25 cellular contexts compared by ENCODE assay signal in genomic region chr11:67633758-67634365, GRCh38. TPM values are rescaled to one million over a fixed set of nuclear protein-coding genes. Genes with fewer than 3 reads are reported as not detected.
DNase-seq lines count a peak whose midpoint lies in the region; ATAC-seq, FAIRE-seq and TF ChIP-seq lines count a peak whose summit lies in the region.
"Had no signal": no experiment of that assay in that cellular context is flagged by ENCODE, and none has a peak within 500 bp of the region (broad histone marks: within the 10 kb centered on the region; RNA-seq: fewer than 3 reads in every experiment).

No MANE protein-coding gene starts in this region.

- peak overlapping the region; percentile 33 for H3K27ac Mint-ChIP-seq in stimulated activated naive B cell treated with anti-CD40 and anti-IgM and Interleukin-4, amounts not matched to agents 10 μg/mL and 1 μg/mL and 100 μg/mL, for 72 hours
- H3K27ac Mint-ChIP-seq: activated naive CD8-positive, alpha-beta T cell treated with anti-CD3 and anti-CD28 coated beads, Interleukin-2, amount 50 U/mL, for 24 hours; stimulated activated naive CD8-positive, alpha-beta T cell treated with anti-CD3 and anti-CD28 coated beads, Interleukin-15, Interleukin-2, amounts not matched to agents 100 ng/mL and 50 ng/mL, for 24 hours; type B pancreatic cell had no signal

- no peak for FAIRE-seq in kidney (lab: Jason Lieb, UNC)

- no peaks in the 10 kb centered on the region for H3K36me3 ChIP-seq in kidney (ENCODE audit: control insufficient read depth in 1 of 2, insufficient read depth in 2 of 2, low read length in 2 of 2)
- H3K36me3 ChIP-seq: brain microvascular endothelial cell, heart right ventricle had no signal

- ATAC-seq in stimulated activated naive B cell treated with anti-CD40 and anti-IgM and Interleukin-4, amounts not matched to agents 10 μg/mL and 1 μg/mL and 100 μg/mL, for 72 hours (replicated peaks): no peak
- ATAC-seq: activated CD4-positive, CD25-positive, alpha-beta regulatory T cell treated with anti-CD3 and anti-CD28 coated beads, Interleukin-2, amount 50 U/mL, for 24 hours; activated naive CD8-positive, alpha-beta T cell treated with anti-CD3 and anti-CD28 coated beads, Interleukin-2, amount 50 U/mL, for 24 hours; heart right ventricle; SK-N-SH treated with all-trans-retinoic acid at 6 μM for 48 hours had no signal

- H3K4me1 ChIP-seq in kidney (ENCODE audit: control insufficient read depth in 1 of 2, insufficient read depth in 1 of 2, low read depth in 1 of 2, low read length in 2 of 2): peaks cover 6 to 20% of the 10 kb centered on the region in 2 donors

- H3K4me3 Mint-ChIP-seq in stimulated activated naive B cell treated with anti-CD40 and anti-IgM and Interleukin-4, amounts not matched to agents 10 μg/mL and 1 μg/mL and 100 μg/mL, for 72 hours: no peak overlapping the region
- H3K4me3 Mint-ChIP-seq: activated naive CD8-positive, alpha-beta T cell treated with anti-CD3 and anti-CD28 coated beads, Interleukin-2, amount 50 U/mL, for 24 hours; stimulated activated naive CD8-positive, alpha-beta T cell treated with anti-CD3 and anti-CD28 coated beads, Interleukin-15, Interleukin-2, amounts not matched to agents 100 ng/mL and 50 ng/mL, for 24 hours; type B pancreatic cell had no signal

- H3K9me3 Mint-ChIP-seq in stimulated activated naive B cell treated with anti-CD40 and anti-IgM and Interleukin-4, amounts not matched to agents 10 μg/mL and 1 μg/mL and 100 μg/mL, for 72 hours: no peaks in the 10 kb centered on the region
- H3K9me3 Mint-ChIP-seq: activated naive CD8-positive, alpha-beta T cell treated with anti-CD3 and anti-CD28 coated beads, Interleukin-2, amount 50 U/mL, for 24 hours; stimulated activated naive CD8-positive, alpha-beta T cell treated with anti-CD3 and anti-CD28 coated beads, Interleukin-15, Interleukin-2, amounts not matched to agents 100 ng/mL and 50 ng/mL, for 24 hours; type B pancreatic cell had no signal

- H3K4me3 ChIP-seq in kidney (ENCODE audit: low read length in 2 of 2): no peak overlapping the region
- H3K4me3 ChIP-seq: coronary artery, heart right ventricle had no signal

- TF ChIP-seq CTCF in VCaP (conservative IDR thresholded peaks at IDR 0.05): no peak
- TF ChIP-seq CTCF in kidney (IDR thresholded peaks at IDR 0.05; ENCODE audit: borderline replicate concordance, extremely low read depth, insufficient read depth): no peak

- no peaks in the 10 kb centered on the region for H3K36me3 Mint-ChIP-seq in stimulated activated naive B cell treated with anti-CD40 and anti-IgM and Interleukin-4, amounts not matched to agents 10 μg/mL and 1 μg/mL and 100 μg/mL, for 72 hours
- H3K36me3 Mint-ChIP-seq: type B pancreatic cell had no signal

- DNase-seq in kidney (peak; percentile 67), NCI-H446 treated with DMSO at 0.1 percent for 48 hours (lab: John Stamatoyannopoulos, UW) (no peak), activated T-cell treated with anti-CD3 and anti-CD28 coated beads for 4 hours (no peak)
- DNase-seq in stimulated activated naive B cell treated with anti-CD40 and anti-IgM and Interleukin-4, amounts not matched to agents 10 μg/mL and 1 μg/mL and 100 μg/mL, for 72 hours: no peak
- DNase-seq: activated CD8-positive, alpha-beta memory T cell treated with anti-CD3 and anti-CD28 coated beads for 24 hours; activated naive CD8-positive, alpha-beta T cell treated with anti-CD3 and anti-CD28 coated beads, Interleukin-2, amount 50 U/mL, for 24 hours; AML-193; brain microvascular endothelial cell; GOT3; Kasumi-1; mammary epithelial cell; NCI-H1048; NCI-H2029 treated with DMSO at 0.1 percent for 48 hours; T1000 had no signal

- no peaks in the 10 kb centered on the region for H3K9me3 ChIP-seq in kidney (ENCODE audit: control insufficient read depth in 1 of 2, low read length in 2 of 2)
- H3K9me3 ChIP-seq: Caco-2, heart right ventricle had no signal

- H3K9ac ChIP-seq in kidney (ENCODE audit: low read length in 2 of 2): no peak overlapping the region
- H3K9ac ChIP-seq: parathyroid adenoma had no signal

- peak overlapping the region; percentile 96 for H3K27ac ChIP-seq in VCaP
- no peak overlapping the region for H3K27ac ChIP-seq in kidney (ENCODE audit: low read depth in 2 of 2, low read length in 2 of 2)
- H3K27ac ChIP-seq: brain microvascular endothelial cell, coronary artery, heart right ventricle, parathyroid adenoma had no signal

- peaks cover 13 to 26% of the 10 kb centered on the region in 2 donors for H3K4me1 Mint-ChIP-seq in stimulated activated naive B cell treated with anti-CD40 and anti-IgM and Interleukin-4, amounts not matched to agents 10 μg/mL and 1 μg/mL and 100 μg/mL, for 72 hours

- intact Hi-C loops in kidney (cut with DNase I): no loop called here

- H3K27me3 Mint-ChIP-seq in stimulated activated naive B cell treated with anti-CD40 and anti-IgM and Interleukin-4, amounts not matched to agents 10 μg/mL and 1 μg/mL and 100 μg/mL, for 72 hours: peaks cover 0 to 3% of the 10 kb centered on the region in 2 donors
- H3K27me3 Mint-ChIP-seq: activated naive CD8-positive, alpha-beta T cell treated with anti-CD3 and anti-CD28 coated beads, Interleukin-2, amount 50 U/mL, for 24 hours; stimulated activated naive CD8-positive, alpha-beta T cell treated with anti-CD3 and anti-CD28 coated beads, Interleukin-15, Interleukin-2, amounts not matched to agents 100 ng/mL and 50 ng/mL, for 24 hours; type B pancreatic cell had no signal

RNA-seq across cellular contexts. Expression of gene NUDT8, which starts 4.1 kb away (rescaled TPM):
- total RNA-seq in kidney: 11.9 TPM
- polyA plus RNA-seq in kidney (ENCODE audit: insufficient read depth, low read depth, low replicate concordance): 57.0 TPM

RNA-seq across cellular contexts. Expression of gene TBX10, which starts 5.7 kb away (rescaled TPM):
- total RNA-seq in kidney: not detected
- not detected for polyA plus RNA-seq in kidney (ENCODE audit: insufficient read depth, low read depth, low replicate concordance)
- total RNA-seq: Caco-2, HT1080, mammary epithelial cell, NCI-H460 had no signal
- polyA plus RNA-seq: heart right ventricle, mammary epithelial cell had no signal

RNA-seq across cellular contexts. Expression of gene ACY3, which starts 16.7 kb away (rescaled TPM):
- 7.7 TPM for total RNA-seq in kidney
- 111 TPM for polyA plus RNA-seq in kidney (ENCODE audit: insufficient read depth, low read depth, low replicate concordance)
- total RNA-seq: heart right ventricle, HT1080, NCI-H460 had no signal
- polyA plus RNA-seq: heart right ventricle had no signal

RNA-seq across cellular contexts. Expression of gene NDUFV1, which starts 27.1 kb away (rescaled TPM):
- total RNA-seq in kidney: 191 TPM
- 395 TPM for polyA plus RNA-seq in kidney (ENCODE audit: insufficient read depth, low read depth, low replicate concordance)

RNA-seq across cellular contexts. Expression of gene ALDH3B2, which starts 40.6 kb away (rescaled TPM):
- total RNA-seq in kidney: 1.6 TPM
- polyA plus RNA-seq in kidney (ENCODE audit: insufficient read depth, low read depth, low replicate concordance): 2.1 TPM
- total RNA-seq: heart right ventricle, HT1080, NCI-H460 had no signal
